Comparison of ENCODE assay signal across 9 cellular contexts in the genomic region with DNA sequence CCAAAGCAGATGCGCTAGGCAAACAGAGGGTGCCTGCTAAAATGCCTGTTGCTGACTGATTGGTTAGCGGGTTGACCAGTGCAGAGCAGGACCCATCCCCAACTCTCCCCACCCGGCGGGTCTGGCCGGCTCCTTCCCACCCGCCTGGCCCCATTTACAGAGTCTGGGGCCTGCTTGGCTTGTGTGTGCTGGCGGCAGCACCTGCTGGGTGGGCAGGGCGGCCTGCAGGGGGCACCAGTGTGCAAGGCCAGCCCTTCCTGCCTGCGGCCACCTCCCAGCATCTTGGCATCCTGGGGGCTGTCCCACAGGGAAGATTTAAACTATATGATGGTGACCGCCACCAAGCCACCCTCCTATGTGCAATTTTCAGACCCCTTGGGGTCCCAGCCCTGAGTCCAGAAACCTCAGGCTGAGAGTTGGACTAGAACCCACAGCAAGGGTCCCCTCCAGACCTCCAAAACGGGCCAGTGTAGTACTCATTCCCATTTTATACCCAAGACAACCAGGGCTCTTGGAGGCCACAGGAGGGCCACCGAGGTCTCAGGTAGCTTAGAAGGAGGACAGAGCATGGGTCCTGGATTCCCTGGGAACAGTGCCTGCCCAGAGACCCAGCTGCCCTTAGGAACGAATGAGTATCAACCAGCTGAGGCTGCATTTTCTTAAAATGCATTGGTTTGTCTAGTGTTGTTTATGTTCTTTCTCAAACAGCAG.
DNase-seq lines count a peak whose midpoint lies in the region; TF ChIP-seq lines count a peak whose summit lies in the region.
"Had no signal": no experiment of that assay in that cellular context is flagged by ENCODE, and none has a peak within 500 bp of the region (broad histone marks: within the 10 kb centered on the region; RNA-seq: fewer than 3 reads in every experiment).

No MANE protein-coding gene starts in this region.

- no peaks in the 10 kb centered on the region for H3K9me3 ChIP-seq in CD4-positive, alpha-beta memory T cell (ENCODE audit: control insufficient read depth in 1 of 2, low read length in 2 of 2)

- intact Hi-C loops in CD4-positive, alpha-beta memory T cell (cut with micrococcal nuclease), result loop anchor here (1.0 to 5.0 kb wide), 10 partner anchors 65 to 671 kb away; no protein-coding TSS in a partner anchor

- H3K27ac ChIP-seq in CD4-positive, alpha-beta memory T cell (ENCODE audit: low read depth, low read length), result no peak overlapping the region

- no peaks in the 10 kb centered on the region for H3K27me3 ChIP-seq in CD4-positive, alpha-beta memory T cell (ENCODE audit: insufficient read depth, low read length)

- no peak overlapping the region for H3K4me3 Mint-ChIP-seq in CD4-positive, alpha-beta memory T cell
- H3K4me3 Mint-ChIP-seq: activated naive CD8-positive, alpha-beta T cell had no signal

- in situ Hi-C loops in T47D (cut with HindIII; ENCODE audit: low pct_unique_long_range_greater_than_20kb, low sequenced_read_pairs), result no loop called here

- H3K36me3 ChIP-seq in CD4-positive, alpha-beta memory T cell (ENCODE audit: insufficient read depth, low read length), result no peaks in the 10 kb centered on the region

- H3K36me3 Mint-ChIP-seq in CD4-positive, alpha-beta memory T cell, result peaks cover 0 to 4% of the 10 kb centered on the region in 2 donors
- H3K36me3 Mint-ChIP-seq: activated naive CD8-positive, alpha-beta T cell had no signal

- H3K4me1 ChIP-seq in CD4-positive, alpha-beta memory T cell (ENCODE audit: insufficient read depth, low read length), result peaks cover 10% of the 10 kb centered on the region

- peak; percentile 75 for TF ChIP-seq CTCF in WI38 (IDR thresholded peaks at IDR 0.05; ENCODE audit: low read depth, low read length)

- POLR2A ChIA-PET in CD4-positive, alpha-beta memory T cell (lab: Charles Lee; ENCODE audit: partially characterized antibody), result interaction anchor here (0.9 to 2.3 kb wide), 6 partner anchors 17 to 175 kb away, joined by 3 to 8 read pairs (median 5); no protein-coding TSS in a partner anchor

- CTCF ChIA-PET in CD4-positive, alpha-beta memory T cell (lab: Charles Lee; ENCODE audit: partially characterized antibody), result interaction anchor here (0.6 to 8.1 kb wide), 30 partner anchors 10 to 670 kb away, joined by 3 to 127 read pairs (median 5); no protein-coding TSS in a partner anchor

- peaks cover 0 to 2% (median 0%) of the 10 kb centered on the region in 8 donors for H3K9me3 Mint-ChIP-seq in CD4-positive, alpha-beta memory T cell

- peak; percentile 64 to 75 (median 70) for DNase-seq in CD4-positive, alpha-beta memory T cell
- peak; percentile 84 for DNase-seq in GM19240 (ENCODE audit: insufficient read length, low spot score)
- DNase-seq in HUDEP-2 (lab: John Stamatoyannopoulos, UW; ENCODE audit: unreplicated experiment in 76 of 76), result peak in 47 of 76 experiments; percentile 1 to 79 (median 43)
- peak; percentile 25 to 56 for DNase-seq in T47D (ENCODE audit: low read depth in 1 of 2, low spot score in 1 of 2)
- peak; percentile 86 for DNase-seq in left kidney (ENCODE audit: low read depth, low spot score)
- DNase-seq in stimulated activated CD8-positive, alpha-beta memory T cell treated with anti-CD3 and anti-CD28 coated beads, Interleukin-12 subunit alpha, Interleukin-12 subunit beta, amount 100 ng/mL, for 1 hour (ENCODE audit: low read depth), result peak; percentile 44
- no peak for DNase-seq in KG1 (lab: John Stamatoyannopoulos, UW)

- peak overlapping the region in 1 of 7 donors; percentile 74 for H3K27ac Mint-ChIP-seq in CD4-positive, alpha-beta memory T cell
- H3K27ac Mint-ChIP-seq: activated naive CD8-positive, alpha-beta T cell had no signal

- H3K27me3 Mint-ChIP-seq in CD4-positive, alpha-beta memory T cell, result no peaks in the 10 kb centered on the region
- H3K27me3 Mint-ChIP-seq: activated naive CD8-positive, alpha-beta T cell had no signal

- H3K4me1 Mint-ChIP-seq in CD4-positive, alpha-beta memory T cell, result peaks cover 4 to 18% (median 5%) of the 10 kb centered on the region in 4 donors

- H3K4me3 ChIP-seq in CD4-positive, alpha-beta memory T cell (ENCODE audit: low read length in 2 of 2), result no peak overlapping the region
- no peak overlapping the region for H3K4me3 ChIP-seq in WI38 (ENCODE audit: low read depth, low read length)
